17 cellular contexts compared by ENCODE assay signal in the genomic region with DNA sequence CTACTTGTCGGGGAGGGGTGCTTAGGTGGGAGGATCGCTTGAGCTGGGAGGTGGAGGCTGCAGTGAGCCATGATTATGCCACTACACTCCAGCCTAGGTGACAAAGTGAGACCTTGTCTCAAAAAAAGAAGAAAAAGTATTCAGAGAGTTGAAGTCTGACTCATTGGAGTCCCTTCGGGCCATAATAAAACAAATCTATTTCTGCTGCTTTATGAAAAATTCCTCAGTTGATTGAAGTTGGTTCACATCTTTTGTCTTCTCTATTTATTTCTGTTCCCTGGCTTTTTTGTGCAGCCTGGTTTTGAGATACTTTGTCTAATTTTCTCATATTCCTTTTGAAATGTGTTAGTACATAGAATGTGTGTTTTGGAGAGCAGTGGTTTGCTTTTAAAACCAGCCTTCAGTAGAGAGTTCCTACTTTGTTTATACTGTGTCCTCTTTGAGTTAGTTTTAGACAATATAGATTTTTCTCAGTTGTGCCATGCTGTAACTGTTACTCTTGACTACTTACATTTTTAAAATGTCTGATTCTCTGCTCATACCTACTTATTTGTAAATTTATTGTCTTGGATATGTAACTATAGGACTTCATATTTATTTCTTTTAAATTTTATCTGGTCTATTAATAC. TPM values are rescaled to one million over a fixed set of nuclear protein-coding genes. Genes with fewer than 3 reads are reported as not detected.
DNase-seq lines count a peak whose midpoint lies in the region; ATAC-seq, FAIRE-seq and TF ChIP-seq lines count a peak whose summit lies in the region.
"Had no signal": no experiment of that assay in that cellular context is flagged by ENCODE, and none has a peak within 500 bp of the region (broad histone marks: within the 10 kb centered on the region; RNA-seq: fewer than 3 reads in every experiment).

No MANE protein-coding gene starts in this region.

- FAIRE-seq in RCC 7860 (lab: Jason Lieb, UNC), result peak; percentile 36
- FAIRE-seq: H1 had no signal

- ATAC-seq in effector memory CD8-positive, alpha-beta T cell (replicated peaks), result no peak
- ATAC-seq in HG02610 (IDR thresholded peaks at IDR 0.05; ENCODE audit: unreplicated experiment), result no peak
- ATAC-seq in GM19455 (IDR thresholded peaks at IDR 0.05; ENCODE audit: unreplicated experiment), result no peak
- ATAC-seq: activated T-cell treated with anti-CD3 and anti-CD28 coated beads, Interleukin-2, amount 50 U/mL, for 72 hours; stimulated activated naive CD8-positive, alpha-beta T cell treated with anti-CD3 and anti-CD28 coated beads, Interleukin-15, amount 100 ng/mL, for 72 hours had no signal

- DNase-seq in EH (ENCODE audit: low read depth) (peak; percentile 69), RCC 7860 (ENCODE audit: low spot score) (no peak), osteoblast (ENCODE audit: insufficient read length, low spot score, missing footprints) (peak; percentile 72), islet precursor cell (no peak)
- DNase-seq in effector memory CD8-positive, alpha-beta T cell, result no peak
- DNase-seq: activated CD4-positive, alpha-beta memory T cell treated with anti-CD3 and anti-CD28 coated beads for 36 hours; activated T-cell treated with anti-CD3 and anti-CD28 coated beads, Interleukin-2, amount 50 U/mL, for 72 hours; amygdala; DMS153; NCI-H1694 treated with DMSO at 0.1 percent for 48 hours; SK-N-SH; stimulated activated naive CD8-positive, alpha-beta T cell treated with anti-CD3 and anti-CD28 coated beads, Interleukin-15, amount 100 ng/mL, for 72 hours had no signal

- TF ChIP-seq CTCF in osteoblast (IDR thresholded peaks at IDR 0.05; ENCODE audit: extremely low read depth, low read depth, low read length), result no peak

- H3K4me3 ChIP-seq in osteoblast (ENCODE audit: insufficient read depth, low read length), result no peak overlapping the region
- H3K4me3 ChIP-seq: esophagus muscularis mucosa had no signal

- H3K4me2 ChIP-seq in osteoblast (ENCODE audit: insufficient read depth, low read length), result peak overlapping the region; percentile 24
- H3K4me2 ChIP-seq: SK-N-SH had no signal

- peaks cover 27% of the 10 kb centered on the region for H4K20me1 ChIP-seq in osteoblast (ENCODE audit: insufficient read depth, low read length)

- peaks cover 10% of the 10 kb centered on the region for H3K4me1 ChIP-seq in osteoblast (ENCODE audit: insufficient read depth, low read length)

- H3K9me3 ChIP-seq in osteoblast (ENCODE audit: low read depth, low read length), result no peaks in the 10 kb centered on the region
- H3K9me3 ChIP-seq: esophagus muscularis mucosa, SK-N-SH had no signal

- no peak overlapping the region for H3K4me3 Mint-ChIP-seq in effector memory CD8-positive, alpha-beta T cell
- H3K4me3 Mint-ChIP-seq: activated CD4-positive, alpha-beta memory T cell treated with anti-CD3 and anti-CD28 coated beads for 36 hours; activated T-cell treated with anti-CD3 and anti-CD28 coated beads, Interleukin-2, amount 50 U/mL, for 72 hours; dendritic cell treated with granulocyte-macrophage colony-stimulating factor and Interleukin-4, amounts not matched to agents 40 ng/mL and 50 ng/mL, for 4 days; stimulated activated naive CD8-positive, alpha-beta T cell treated with anti-CD3 and anti-CD28 coated beads, Interleukin-15, amount 100 ng/mL, for 72 hours had no signal

- peaks cover 23% of the 10 kb centered on the region for H3K36me3 ChIP-seq in osteoblast (ENCODE audit: insufficient read depth, low read length)

- H3K36me3 Mint-ChIP-seq in effector memory CD8-positive, alpha-beta T cell (ENCODE audit: insufficient read depth), result peaks cover 63% of the 10 kb centered on the region

- peaks cover 16 to 39% of the 10 kb centered on the region in 2 donors for H3K4me1 Mint-ChIP-seq in effector memory CD8-positive, alpha-beta T cell (ENCODE audit: low read depth in 2 of 2)

- H3K27ac ChIP-seq in osteoblast (ENCODE audit: low read depth, low read length), result peak overlapping the region; percentile 39
- H3K27ac ChIP-seq: esophagus muscularis mucosa had no signal

- no peaks in the 10 kb centered on the region for H3K27me3 Mint-ChIP-seq in effector memory CD8-positive, alpha-beta T cell
- H3K27me3 Mint-ChIP-seq: activated CD4-positive, alpha-beta memory T cell treated with anti-CD3 and anti-CD28 coated beads for 36 hours; dendritic cell treated with granulocyte-macrophage colony-stimulating factor and Interleukin-4, amounts not matched to agents 40 ng/mL and 50 ng/mL, for 4 days; stimulated activated naive CD8-positive, alpha-beta T cell treated with anti-CD3 and anti-CD28 coated beads, Interleukin-15, amount 100 ng/mL, for 72 hours had no signal

- H3K9me3 Mint-ChIP-seq in effector memory CD8-positive, alpha-beta T cell, result no peaks in the 10 kb centered on the region
- H3K9me3 Mint-ChIP-seq: activated CD4-positive, alpha-beta memory T cell treated with anti-CD3 and anti-CD28 coated beads for 36 hours; activated T-cell treated with anti-CD3 and anti-CD28 coated beads, Interleukin-2, amount 50 U/mL, for 72 hours; dendritic cell treated with granulocyte-macrophage colony-stimulating factor and Interleukin-4, amounts not matched to agents 40 ng/mL and 50 ng/mL, for 4 days; stimulated activated naive CD8-positive, alpha-beta T cell treated with anti-CD3 and anti-CD28 coated beads, Interleukin-15, amount 100 ng/mL, for 72 hours had no signal

- H3K27me3 ChIP-seq in osteoblast (ENCODE audit: insufficient read depth, low read length), result no peaks in the 10 kb centered on the region
- H3K27me3 ChIP-seq: esophagus muscularis mucosa had no signal

- no peak overlapping the region for H2AFZ ChIP-seq in osteoblast (ENCODE audit: low read length)

- peak overlapping the region; percentile 3 to 88 for H3K27ac Mint-ChIP-seq in effector memory CD8-positive, alpha-beta T cell
- H3K27ac Mint-ChIP-seq: activated CD4-positive, alpha-beta memory T cell treated with anti-CD3 and anti-CD28 coated beads for 36 hours; activated T-cell treated with anti-CD3 and anti-CD28 coated beads, Interleukin-2, amount 50 U/mL, for 72 hours; dendritic cell treated with granulocyte-macrophage colony-stimulating factor and Interleukin-4, amounts not matched to agents 40 ng/mL and 50 ng/mL, for 4 days had no signal

- peaks cover 73% of the 10 kb centered on the region for H3K79me2 ChIP-seq in osteoblast (ENCODE audit: insufficient read depth, low read length)

RNA-seq across cellular contexts. Expression of gene LUC7L2, which starts 36.7 kb away (rescaled TPM):
- total RNA-seq in osteoblast, result 44.2 and 48.9 TPM in 2 replicates

RNA-seq across cellular contexts. Expression of gene FMC1, which starts 55.3 kb away (rescaled TPM):
- 9.0 and 15.3 TPM in 2 replicates for total RNA-seq in osteoblast

Comparison
In these comparisons a context has a peak if more than half of its experiments do, and no peak if none do; other contexts are left out.
1. DNase-seq: peak in EH (single experiment) and osteoblast (single experiment); none in RCC 7860 (single experiment), effector memory CD8-positive, alpha-beta T cell (0 of 3) and islet precursor cell (single experiment).